In genomic region chr6:149934249-149935156, GRCh38 we compare ENCODE assay signal across 8 cellular contexts. TPM values are rescaled to one million over a fixed set of nuclear protein-coding genes. Genes with fewer than 3 reads are reported as not detected.
DNase-seq lines count a peak whose midpoint lies in the region; FAIRE-seq and TF ChIP-seq lines count a peak whose summit lies in the region.

No MANE protein-coding gene starts in this region.

- TF ChIP-seq POLR2A in transverse colon (IDR thresholded peaks at IDR 0.05), result no peak

- H3K4me1 ChIP-seq in neutrophil (ENCODE audit: control insufficient read depth in 1 of 2, insufficient read depth in 1 of 2, low read depth in 1 of 2, low read length in 1 of 2), result peaks cover 11 to 12% of the 10 kb centered on the region in 2 experiments
- peaks cover 5 to 12% (median 10%) of the 10 kb centered on the region in 4 donors for H3K4me1 ChIP-seq in transverse colon

- H3K27ac ChIP-seq in neutrophil (no peak overlapping the region), transverse colon (no peak overlapping the region)

- H3K4me3 Mint-ChIP-seq in activated T-helper 1 cell treated with anti-CD3 and anti-CD28 coated beads, Interleukin-12 subunit alpha, Interleukin-12 subunit beta, Interleukin-2, Interleukin-4 antibody, amounts not matched to agents 30 ng/mL and 10 ng/mL and 1 ng/mL, durations not matched to agents 14 hours and 24 hours and 36 hours, result no peak overlapping the region

- H3K36me3 ChIP-seq in neutrophil (no peaks in the 10 kb centered on the region), transverse colon (no peaks in the 10 kb centered on the region)

- in situ Hi-C loops in transverse colon (cut with MboI; ENCODE audit: low pct_ligation_motif_present in 1 of 4, low pct_unique_long_range_greater_than_20kb in 1 of 4, low sequenced_read_pairs in 3 of 4), result loop anchor here in 3 of 4 donors (5.0 to 10.0 kb wide), 4 partner anchors 80 to 102 kb away; partner anchors contain the start of gene RAET1L (in 1 of the 3)

- peak; percentile 65 for FAIRE-seq in RCC 7860 (lab: Jason Lieb, UNC)

- peak; percentile 35 for DNase-seq in COR-L47 (lab: John Stamatoyannopoulos, UW)
- DNase-seq in HT1080 (ENCODE audit: low read depth), result peak; percentile 55
- peak; percentile 42 for DNase-seq in RCC 7860 (ENCODE audit: low spot score)
- peak; percentile 60 for DNase-seq in activated T-helper 1 cell treated with anti-CD3 and anti-CD28 coated beads, Interleukin-12 subunit alpha, Interleukin-12 subunit beta, Interleukin-2, Interleukin-4 antibody, amounts not matched to agents 30 ng/mL and 10 ng/mL and 1 ng/mL, durations not matched to agents 14 hours and 24 hours and 36 hours (ENCODE audit: low spot score)
- peak; percentile 77 for DNase-seq in fibroblast of villous mesenchyme (ENCODE audit: low read depth)
- peak; percentile 75 for DNase-seq in transverse colon
- no peak for DNase-seq in GF-D8 (lab: John Stamatoyannopoulos, UW)

- intact Hi-C loops in activated T-helper 1 cell treated with anti-CD3 and anti-CD28 coated beads, Interleukin-12 subunit alpha, Interleukin-12 subunit beta, Interleukin-2, Interleukin-4 antibody, amounts not matched to agents 30 ng/mL and 10 ng/mL and 1 ng/mL, durations not matched to agents 14 hours and 24 hours and 36 hours (cut with micrococcal nuclease), result loop anchor here (1.0 to 10.0 kb wide), 5 partner anchors 11 to 880 kb away; partner anchors contain the start of genes RAET1G and ULBP3
- intact Hi-C loops in transverse colon (cut with DNase I; ENCODE audit: low total_unique reads), result loop anchor here (2.0 kb wide), 1 partner anchor 82 kb away; no protein-coding TSS in a partner anchor

- H3K27me3 ChIP-seq in neutrophil, result peaks cover 100% of the 10 kb centered on the region
- H3K27me3 ChIP-seq in transverse colon, result peaks cover 95% of the 10 kb centered on the region

- TF ChIP-seq CTCF in fibroblast of villous mesenchyme (IDR thresholded peaks at IDR 0.05; ENCODE audit: insufficient read depth, low read depth, low read length), result peak; percentile 69
- peak; percentile 71 for TF ChIP-seq CTCF in neutrophil (IDR thresholded peaks at IDR 0.05)
- peak; percentile 68 to 84 (median 81) for TF ChIP-seq CTCF in transverse colon (IDR thresholded peaks at IDR 0.05)

- no peak for TF ChIP-seq EP300 in transverse colon (IDR thresholded peaks at IDR 0.05; ENCODE audit: low read depth)

- WGBS in transverse colon (ENCODE audit: low coverage in 1 of 2), 2 donors, result 6 to 34% methylated on average over 2 to 11 of the region's 11 CpGs

- no peaks in the 10 kb centered on the region for H3K9me3 ChIP-seq in neutrophil
- no peaks in the 10 kb centered on the region for H3K9me3 ChIP-seq in transverse colon

- H3K4me1 Mint-ChIP-seq in activated T-helper 1 cell treated with anti-CD3 and anti-CD28 coated beads, Interleukin-12 subunit alpha, Interleukin-12 subunit beta, Interleukin-2, Interleukin-4 antibody, amounts not matched to agents 30 ng/mL and 10 ng/mL and 1 ng/mL, durations not matched to agents 14 hours and 24 hours and 36 hours (ENCODE audit: low read depth), result peaks cover 30% of the 10 kb centered on the region

- H3K4me3 ChIP-seq in fibroblast of villous mesenchyme (ENCODE audit: low read depth, low read length) (no peak overlapping the region), neutrophil (ENCODE audit: low read depth in 1 of 2, low read length in 1 of 2) (no peak overlapping the region), transverse colon (no peak overlapping the region)

- H3K27ac Mint-ChIP-seq in activated T-helper 1 cell treated with anti-CD3 and anti-CD28 coated beads, Interleukin-12 subunit alpha, Interleukin-12 subunit beta, Interleukin-2, Interleukin-4 antibody, amounts not matched to agents 30 ng/mL and 10 ng/mL and 1 ng/mL, durations not matched to agents 14 hours and 24 hours and 36 hours, result no peak overlapping the region

- no peaks in the 10 kb centered on the region for H3K9me3 Mint-ChIP-seq in activated T-helper 1 cell treated with anti-CD3 and anti-CD28 coated beads, Interleukin-12 subunit alpha, Interleukin-12 subunit beta, Interleukin-2, Interleukin-4 antibody, amounts not matched to agents 30 ng/mL and 10 ng/mL and 1 ng/mL, durations not matched to agents 14 hours and 24 hours and 36 hours

- H3K36me3 Mint-ChIP-seq in activated T-helper 1 cell treated with anti-CD3 and anti-CD28 coated beads, Interleukin-12 subunit alpha, Interleukin-12 subunit beta, Interleukin-2, Interleukin-4 antibody, amounts not matched to agents 30 ng/mL and 10 ng/mL and 1 ng/mL, durations not matched to agents 14 hours and 24 hours and 36 hours (ENCODE audit: low read depth), result no peaks in the 10 kb centered on the region

- peaks cover 85% of the 10 kb centered on the region for H3K27me3 Mint-ChIP-seq in activated T-helper 1 cell treated with anti-CD3 and anti-CD28 coated beads, Interleukin-12 subunit alpha, Interleukin-12 subunit beta, Interleukin-2, Interleukin-4 antibody, amounts not matched to agents 30 ng/mL and 10 ng/mL and 1 ng/mL, durations not matched to agents 14 hours and 24 hours and 36 hours (ENCODE audit: insufficient read depth)

RNA-seq across cellular contexts. Expression of gene ULBP2, which starts 7.3 kb away (rescaled TPM):
- 11.6 and 12.2 TPM in 2 replicates for total RNA-seq in HT1080 (2014; rRNA removed; shearing (Covaris generic))
- polyA plus RNA-seq in HT1080 (2015; cell fraction: cytosol; rRNA removed), result 22.5 and 23.9 TPM in 2 replicates
- 24.8 and 25.7 TPM in 2 replicates for polyA plus RNA-seq in HT1080 (2015; cell fraction: nucleus; rRNA removed)
- 0.32 and 0.65 TPM in 2 replicates for total RNA-seq in activated T-helper 1 cell treated with anti-CD3 and anti-CD28 coated beads, Interleukin-12 subunit alpha, Interleukin-12 subunit beta, Interleukin-2, Interleukin-4 antibody, amounts not matched to agents 30 ng/mL and 10 ng/mL and 1 ng/mL, durations not matched to agents 14 hours and 24 hours and 36 hours
- 4.5 and 6.9 TPM in 2 replicates for total RNA-seq in fibroblast of villous mesenchyme
- not detected for total RNA-seq in transverse colon

RNA-seq across cellular contexts. Expression of gene RAET1G, which starts 11.6 kb away (rescaled TPM):
- 1.6 and 2.4 TPM in 2 replicates for total RNA-seq in HT1080 (2014; rRNA removed; shearing (Covaris generic))
- polyA plus RNA-seq in HT1080 (2015; cell fraction: cytosol; rRNA removed), result 0.37 and 0.81 TPM in 2 replicates
- 0.13 and 0.73 TPM in 2 replicates for polyA plus RNA-seq in HT1080 (2015; cell fraction: nucleus; rRNA removed)
- 0.18 TPM in 1 of 2 replicates, not detected in the other for total RNA-seq in activated T-helper 1 cell treated with anti-CD3 and anti-CD28 coated beads, Interleukin-12 subunit alpha, Interleukin-12 subunit beta, Interleukin-2, Interleukin-4 antibody, amounts not matched to agents 30 ng/mL and 10 ng/mL and 1 ng/mL, durations not matched to agents 14 hours and 24 hours and 36 hours
- total RNA-seq in fibroblast of villous mesenchyme (1.3 TPM in 2 replicates), transverse colon (not detected)

RNA-seq across cellular contexts. Expression of gene ULBP1, which starts 29.2 kb away (rescaled TPM):
- total RNA-seq in HT1080 (2014; rRNA removed; shearing (Covaris generic)), result not detected in 2 replicates
- polyA plus RNA-seq in HT1080 (2015; cell fraction: cytosol; rRNA removed), result 0.05 TPM in 1 of 2 replicates, not detected in the other
- polyA plus RNA-seq in HT1080 (2015; cell fraction: nucleus; rRNA removed), result not detected in 2 replicates
- 0.91 and 0.99 TPM in 2 replicates for total RNA-seq in activated T-helper 1 cell treated with anti-CD3 and anti-CD28 coated beads, Interleukin-12 subunit alpha, Interleukin-12 subunit beta, Interleukin-2, Interleukin-4 antibody, amounts not matched to agents 30 ng/mL and 10 ng/mL and 1 ng/mL, durations not matched to agents 14 hours and 24 hours and 36 hours
- total RNA-seq in fibroblast of villous mesenchyme (0.43 and 1.6 TPM in 2 replicates), transverse colon (not detected)

RNA-seq across cellular contexts. Expression of gene RAET1E, which starts 36.6 kb away (rescaled TPM):
- 11.3 and 14.6 TPM in 2 replicates for total RNA-seq in HT1080 (2014; rRNA removed; shearing (Covaris generic))
- polyA plus RNA-seq in HT1080 (2015; cell fraction: cytosol; rRNA removed), result 3.6 and 4.1 TPM in 2 replicates
- 6.4 and 8.5 TPM in 2 replicates for polyA plus RNA-seq in HT1080 (2015; cell fraction: nucleus; rRNA removed)
- total RNA-seq in activated T-helper 1 cell treated with anti-CD3 and anti-CD28 coated beads, Interleukin-12 subunit alpha, Interleukin-12 subunit beta, Interleukin-2, Interleukin-4 antibody, amounts not matched to agents 30 ng/mL and 10 ng/mL and 1 ng/mL, durations not matched to agents 14 hours and 24 hours and 36 hours, result not detected in 2 replicates
- total RNA-seq in fibroblast of villous mesenchyme (under 0.01 TPM in 1 of 2 replicates, not detected in the other), transverse colon (not detected)
